13 cellular contexts compared by ENCODE assay signal in genomic region chr5:172117977-172118701, GRCh38.
DNase-seq lines count a peak whose midpoint lies in the region; ATAC-seq and TF ChIP-seq lines count a peak whose summit lies in the region.
"Had no signal": no experiment of that assay in that cellular context is flagged by ENCODE, and none has a peak within 500 bp of the region (broad histone marks: within the 10 kb centered on the region; RNA-seq: fewer than 3 reads in every experiment).

No MANE protein-coding gene starts in this region.

- no peaks in the 10 kb centered on the region for H3K4me1 ChIP-seq in PC-9 (replicated peaks; ENCODE audit: insufficient read depth)

- no peaks in the 10 kb centered on the region; the same call in 1 of the 2 replicates for H3F3A ChIP-seq in PC-9 (ENCODE audit: insufficient read depth, low read depth)

- no peak for TF ChIP-seq CTCF in CD4-positive, alpha-beta T cell (IDR thresholded peaks at IDR 0.05)
- no peak for TF ChIP-seq CTCF in osteocyte (IDR thresholded peaks at IDR 0.05)
- no peak for TF ChIP-seq CTCF in PC-9 (conservative IDR thresholded peaks at IDR 0.05)

- no peaks in the 10 kb centered on the region for H3K79me2 ChIP-seq in PC-9 (ENCODE audit: low read depth)

- H3K4me1 Mint-ChIP-seq in CD4-positive, alpha-beta T cell (ENCODE audit: low read depth) = peaks cover 69% of the 10 kb centered on the region
- H3K4me1 Mint-ChIP-seq in IgD-negative memory B cell = peaks cover 23 to 31% (median 29%) of the 10 kb centered on the region in 3 donors
- peaks cover 60% of the 10 kb centered on the region for H3K4me1 Mint-ChIP-seq in activated naive CD8-positive, alpha-beta T cell treated with anti-CD3 and anti-CD28 coated beads, Interleukin-2, amount 50 U/mL, for 24 hours
- peaks cover 29 to 49% (median 42%) of the 10 kb centered on the region in 3 donors for H3K4me1 Mint-ChIP-seq in naive B cell
- peaks cover 26% of the 10 kb centered on the region for H3K4me1 Mint-ChIP-seq in osteocyte (ENCODE audit: unreplicated experiment)

- CTCF ChIA-PET in CD4-positive, alpha-beta T cell (lab: Charles Lee) = interaction anchor here (0.7 to 1.5 kb wide), 2 partner anchors 70 to 715 kb away, joined by 4 read pairs; partner anchors contain the start of gene STK10
- CTCF ChIA-PET in PC-9 (lab: Charles Lee) = interaction anchor here (0.5 kb wide), 1 partner anchor 12 kb away, joined by 3 read pairs; no protein-coding TSS in a partner anchor

- DNase-seq in CD4-positive, alpha-beta T cell = no peak
- DNase-seq in activated naive CD8-positive, alpha-beta T cell treated with anti-CD3 and anti-CD28 coated beads, Interleukin-2, amount 50 U/mL, for 24 hours = no peak
- DNase-seq in naive B cell (no peak), Kasumi-1 (lab: John Stamatoyannopoulos, UW) (no peak), osteocyte (ENCODE audit: extremely low spot score, unreplicated experiment) (no peak), PC-9 (no peak)
- DNase-seq: activated CD4-positive, CD25-positive, alpha-beta regulatory T cell treated with anti-CD3 and anti-CD28 coated beads, Interleukin-2, amount 50 U/mL, for 72 hours; mucosa of descending colon; NCI-H774; sigmoid colon had no signal

- no TSS peak for BruUV-seq in PC-9 (replicated peaks; lab: Mats Ljungman, UMichigan)

- no peak overlapping the region for H3K4me3 ChIP-seq in PC-9
- H3K4me3 ChIP-seq: mucosa of descending colon, sigmoid colon, SJSA1, thoracic aorta had no signal

- no peak for ATAC-seq in CD4-positive, alpha-beta T cell (ENCODE audit: poor library complexity)
- ATAC-seq in activated naive CD8-positive, alpha-beta T cell treated with anti-CD3 and anti-CD28 coated beads, Interleukin-2, amount 50 U/mL, for 24 hours = no peak
- no peak for ATAC-seq in naive B cell (ENCODE audit: low read depth in 2 of 2)
- ATAC-seq: mucosa of descending colon had no signal

- peak overlapping the region; percentile 13 for H3K27ac ChIP-seq in CD4-positive, alpha-beta T cell (ENCODE audit: low read depth, low read length)
- no peak overlapping the region for H3K27ac ChIP-seq in PC-9
- H3K27ac ChIP-seq: sigmoid colon, SJSA1, thoracic aorta had no signal

- H3K4me3 Mint-ChIP-seq in CD4-positive, alpha-beta T cell = peak overlapping the region; percentile 26
- H3K4me3 Mint-ChIP-seq in IgD-negative memory B cell (no peak overlapping the region), naive B cell (peak overlapping the region in 1 of 8 donors; percentile 29), osteocyte (ENCODE audit: unreplicated experiment) (no peak overlapping the region)
- H3K4me3 Mint-ChIP-seq in activated naive CD8-positive, alpha-beta T cell treated with anti-CD3 and anti-CD28 coated beads, Interleukin-2, amount 50 U/mL, for 24 hours = no peak overlapping the region

- intact Hi-C loops in CD4-positive, alpha-beta T cell (cut with DNase I, micrococcal nuclease) = loop anchor here (5.0 to 10.0 kb wide), 2 partner anchors 34 to 577 kb away; no protein-coding TSS in a partner anchor
- intact Hi-C loops in PC-9 (cut with micrococcal nuclease; ENCODE audit: unreplicated experiment) = no loop called here

- H3K27ac Mint-ChIP-seq in CD4-positive, alpha-beta T cell = peak overlapping the region; percentile 91
- H3K27ac Mint-ChIP-seq in IgD-negative memory B cell = peak overlapping the region; percentile 26 to 82 (median 32)
- H3K27ac Mint-ChIP-seq in activated naive CD8-positive, alpha-beta T cell treated with anti-CD3 and anti-CD28 coated beads, Interleukin-2, amount 50 U/mL, for 24 hours = peak overlapping the region; percentile 43
- peak overlapping the region in 5 of 6 donors; percentile 61 to 93 (median 90) for H3K27ac Mint-ChIP-seq in naive B cell
- H3K27ac Mint-ChIP-seq in osteocyte (ENCODE audit: unreplicated experiment) = no peak overlapping the region

- H2AFZ ChIP-seq in PC-9 = no peak overlapping the region

- no peaks in the 10 kb centered on the region for H3K9me3 Mint-ChIP-seq in CD4-positive, alpha-beta T cell
- H3K9me3 Mint-ChIP-seq in IgD-negative memory B cell (peaks cover 0 to 2% (median 0%) of the 10 kb centered on the region in 3 donors), naive B cell (peaks cover 0 to 4% (median 0%) of the 10 kb centered on the region in 7 donors), osteocyte (ENCODE audit: unreplicated experiment) (no peaks in the 10 kb centered on the region)
- H3K9me3 Mint-ChIP-seq in activated naive CD8-positive, alpha-beta T cell treated with anti-CD3 and anti-CD28 coated beads, Interleukin-2, amount 50 U/mL, for 24 hours = peaks cover 4% of the 10 kb centered on the region

- no peaks in the 10 kb centered on the region for H3K9me2 ChIP-seq in PC-9 (ENCODE audit: insufficient read depth)

- no peaks in the 10 kb centered on the region for H3K27me3 Mint-ChIP-seq in CD4-positive, alpha-beta T cell
- H3K27me3 Mint-ChIP-seq in IgD-negative memory B cell = no peaks in the 10 kb centered on the region
- H3K27me3 Mint-ChIP-seq in activated naive CD8-positive, alpha-beta T cell treated with anti-CD3 and anti-CD28 coated beads, Interleukin-2, amount 50 U/mL, for 24 hours = peaks cover 4% of the 10 kb centered on the region
- H3K27me3 Mint-ChIP-seq in naive B cell = no peaks in the 10 kb centered on the region
- H3K27me3 Mint-ChIP-seq in osteocyte (ENCODE audit: unreplicated experiment) = no peaks in the 10 kb centered on the region

- no peaks in the 10 kb centered on the region for H3K27me3 ChIP-seq in CD4-positive, alpha-beta T cell (ENCODE audit: control insufficient read depth, insufficient read depth, low read length)
- no peaks in the 10 kb centered on the region for H3K27me3 ChIP-seq in PC-9 (ENCODE audit: insufficient read depth, low read depth)
- H3K27me3 ChIP-seq: sigmoid colon, SJSA1 had no signal

- H4K20me1 ChIP-seq in PC-9 (ENCODE audit: insufficient read depth) = no peaks in the 10 kb centered on the region

- H3K4me2 ChIP-seq in PC-9 = no peak overlapping the region

- H3K36me3 Mint-ChIP-seq in CD4-positive, alpha-beta T cell (ENCODE audit: low read depth) = peaks cover 65% of the 10 kb centered on the region
- H3K36me3 Mint-ChIP-seq in IgD-negative memory B cell = peaks cover 17% of the 10 kb centered on the region
- H3K36me3 Mint-ChIP-seq in activated naive CD8-positive, alpha-beta T cell treated with anti-CD3 and anti-CD28 coated beads, Interleukin-2, amount 50 U/mL, for 24 hours (ENCODE audit: low read depth) = peaks cover 32% of the 10 kb centered on the region
- H3K36me3 Mint-ChIP-seq in naive B cell = peaks cover 8 to 10% of the 10 kb centered on the region in 2 donors
- H3K36me3 Mint-ChIP-seq in osteocyte (ENCODE audit: unreplicated experiment) = peaks cover 18% of the 10 kb centered on the region

- H3K36me3 ChIP-seq in PC-9 (ENCODE audit: low read depth) = no peaks in the 10 kb centered on the region
- H3K36me3 ChIP-seq: thoracic aorta had no signal

- POLR2A ChIA-PET in CD4-positive, alpha-beta T cell (lab: Charles Lee) = interaction anchor here (0.6 to 6.3 kb wide), 4 partner anchors 14 to 69 kb away, joined by 3 to 86 read pairs (median 4); no protein-coding TSS in a partner anchor
- POLR2A ChIA-PET in PC-9 (lab: Charles Lee; ENCODE audit: unreplicated experiment) = interaction anchor here (0.6 kb wide), 1 partner anchor 163 kb away, joined by 3 read pairs; no protein-coding TSS in a partner anchor

- H3K9me3 ChIP-seq in CD4-positive, alpha-beta T cell (ENCODE audit: control insufficient read depth, low read length) = no peaks in the 10 kb centered on the region
- no peaks in the 10 kb centered on the region for H3K9me3 ChIP-seq in PC-9 (ENCODE audit: insufficient read depth, low read depth)
- H3K9me3 ChIP-seq: mucosa of descending colon, sigmoid colon, SJSA1, thoracic aorta had no signal
